Comparison of ENCODE assay signal across 21 cellular contexts in the genomic region with DNA sequence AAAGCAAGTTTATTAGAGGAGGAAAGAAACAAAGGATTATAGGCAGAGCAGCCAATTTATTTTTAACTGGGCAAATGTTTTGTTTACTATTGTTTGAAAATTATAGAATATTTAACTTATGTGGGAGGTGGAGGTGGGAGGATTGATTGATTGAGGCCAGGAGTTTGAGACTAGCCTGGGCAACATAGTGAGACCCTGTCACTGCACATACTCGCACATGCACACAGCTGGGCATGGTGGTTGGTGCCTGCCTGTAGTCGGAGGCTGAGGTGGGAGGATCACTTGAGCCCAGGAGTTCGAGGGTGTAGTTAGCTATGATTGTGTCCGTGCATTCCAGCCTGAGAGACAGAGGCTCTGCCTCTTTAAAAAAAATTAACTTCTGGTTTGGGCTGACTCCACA.
"Had no signal": no experiment of that assay in that cellular context is flagged by ENCODE, and none has a peak within 500 bp of the region (broad histone marks: within the 10 kb centered on the region; RNA-seq: fewer than 3 reads in every experiment).

No MANE protein-coding gene starts in this region.

- H3K27ac Mint-ChIP-seq: endodermal cell; nephron progenitor cell; stimulated activated naive B cell treated with anti-CD40 and anti-IgM and Interleukin-4, amounts not matched to agents 10 μg/mL and 1 μg/mL and 100 μg/mL, for 72 hours had no signal

- H3K9me3 ChIP-seq: psoas muscle, spleen, testis, tibial nerve had no signal

- H3K27ac ChIP-seq: coronary artery, heart left ventricle, psoas muscle, spleen, testis, tibial nerve had no signal

- H3K4me3 Mint-ChIP-seq: endodermal cell; nephron progenitor cell; stimulated activated naive B cell treated with anti-CD40 and anti-IgM and Interleukin-4, amounts not matched to agents 10 μg/mL and 1 μg/mL and 100 μg/mL, for 72 hours; stimulated activated naive CD8-positive, alpha-beta T cell treated with anti-CD3 and anti-CD28 coated beads, Interleukin-15, amount 100 ng/mL, for 72 hours had no signal

- H3K4me3 ChIP-seq: coronary artery, heart left ventricle, psoas muscle, spleen, testis, tibial nerve had no signal

- H3K9me3 Mint-ChIP-seq: endodermal cell; stimulated activated naive B cell treated with anti-CD40 and anti-IgM and Interleukin-4, amounts not matched to agents 10 μg/mL and 1 μg/mL and 100 μg/mL, for 72 hours; stimulated activated naive CD8-positive, alpha-beta T cell treated with anti-CD3 and anti-CD28 coated beads, Interleukin-15, amount 100 ng/mL, for 72 hours had no signal

- H3K36me3 ChIP-seq: heart left ventricle, spleen had no signal

- H3K27me3 ChIP-seq: heart left ventricle, spleen, testis, tibial nerve had no signal

- DNase-seq: effector CD4-positive, alpha-beta T cell; endodermal cell; foreskin melanocyte; heart left ventricle; hippocampal formation; left colon; mesendoderm; naive thymus-derived CD4-positive, alpha-beta T cell; nephron progenitor cell; psoas muscle; retina; spleen; stimulated activated CD4-positive, alpha-beta T cell treated with anti-CD3 and anti-CD28 coated beads, Interleukin-15, amount 100 ng/mL, for 24 hours; stimulated activated CD4-positive, alpha-beta T cell treated with anti-CD3 and anti-CD28 coated beads, Interleukin-2, amount 100 ng/mL, for 24 hours; stimulated activated CD4-positive, alpha-beta T cell treated with anti-CD3 and anti-CD28 coated beads, Interleukin-4, amount 100 ng/mL, for 4 hours; stimulated activated naive B cell treated with anti-CD40 and anti-IgM and Interleukin-4, amounts not matched to agents 10 μg/mL and 1 μg/mL and 100 μg/mL, for 72 hours; stimulated activated naive CD8-positive, alpha-beta T cell treated with anti-CD3 and anti-CD28 coated beads, Interleukin-15, amount 100 ng/mL, for 72 hours; testis had no signal

- ATAC-seq: heart left ventricle; left colon; naive thymus-derived CD4-positive, alpha-beta T cell; psoas muscle; sciatic nerve; stimulated activated naive B cell treated with anti-CD40 and anti-IgM and Interleukin-4, amounts not matched to agents 10 μg/mL and 1 μg/mL and 100 μg/mL, for 72 hours; stimulated activated naive CD8-positive, alpha-beta T cell treated with anti-CD3 and anti-CD28 coated beads, Interleukin-15, amount 100 ng/mL, for 72 hours had no signal

- H3K27me3 Mint-ChIP-seq: naive thymus-derived CD4-positive, alpha-beta T cell; stimulated activated naive B cell treated with anti-CD40 and anti-IgM and Interleukin-4, amounts not matched to agents 10 μg/mL and 1 μg/mL and 100 μg/mL, for 72 hours; stimulated activated naive CD8-positive, alpha-beta T cell treated with anti-CD3 and anti-CD28 coated beads, Interleukin-15, amount 100 ng/mL, for 72 hours had no signal

- H3K4me1 ChIP-seq: psoas muscle had no signal
